1 cellular context compared by ENCODE assay signal in genomic region chr14:99821519-99822165, GRCh38.
TF ChIP-seq lines count a peak whose summit lies in the region.

No MANE protein-coding gene starts in this region.

TF ChIP-seq in HEK293, 187 proteins besides CTCF, POLR2A, EP300 and RAD21 (continued from another document):
- peak; percentile 94 for TF ChIP-seq ZBTB44 (tag by site-specific recombination; IDR thresholded peaks at IDR 0.05)
- peak; percentile 100 for TF ChIP-seq FEZF1 (tag by site-specific recombination; IDR thresholded peaks at IDR 0.05)
- peak; percentile 96 for TF ChIP-seq ZNF692 (tag by site-specific recombination; IDR thresholded peaks at IDR 0.05)
- no peak for TF ChIP-seq ZNF530 (tag by site-specific recombination; IDR thresholded peaks at IDR 0.05; ENCODE audit: low read depth)
- no peak for TF ChIP-seq ZNF48 (tag by site-specific recombination; IDR thresholded peaks at IDR 0.05)
- no peak for TF ChIP-seq ZNF274 (IDR thresholded peaks at IDR 0.05; ENCODE audit: low read length)
- TF ChIP-seq ZNF274 (tag by site-specific recombination; IDR thresholded peaks at IDR 0.05; ENCODE audit: borderline replicate concordance): no peak
- no peak for TF ChIP-seq ZNF140 (tag by site-specific recombination; IDR thresholded peaks at IDR 0.05)
- peak; percentile 87 for TF ChIP-seq ZBTB8A (tag by site-specific recombination; IDR thresholded peaks at IDR 0.05)
- TF ChIP-seq HOXC10 (CRISPR knock-in tag; IDR thresholded peaks at IDR 0.05): no peak
- peak; percentile 100 for TF ChIP-seq TSHZ1 (tag by site-specific recombination; IDR thresholded peaks at IDR 0.05; ENCODE audit: borderline replicate concordance)
- TF ChIP-seq ZNF701 (tag by site-specific recombination; IDR thresholded peaks at IDR 0.05): no peak
- peak; percentile 99 for TF ChIP-seq ZNF24 (tag by site-specific recombination; IDR thresholded peaks at IDR 0.05)
- TF ChIP-seq ZNF202 (tag by site-specific recombination; IDR thresholded peaks at IDR 0.05; ENCODE audit: borderline replicate concordance): no peak
- no peak for TF ChIP-seq ZNF830 (tag by site-specific recombination; IDR thresholded peaks at IDR 0.05; ENCODE audit: low read depth)
- peak; percentile 79 for TF ChIP-seq KLF16 (tag by site-specific recombination; IDR thresholded peaks at IDR 0.05)
- no peak for TF ChIP-seq ZNF677 (tag by site-specific recombination; IDR thresholded peaks at IDR 0.05)
- no peak for TF ChIP-seq ZNF138 (tag by site-specific recombination; IDR thresholded peaks at IDR 0.05; ENCODE audit: borderline replicate concordance)
- TF ChIP-seq ZNF791 (tag by site-specific recombination; IDR thresholded peaks at IDR 0.05): no peak
- peak; percentile 52 for TF ChIP-seq SP2 (tag by site-specific recombination; IDR thresholded peaks at IDR 0.05)
- TF ChIP-seq ZNF335 (tag by site-specific recombination; conservative IDR thresholded peaks at IDR 0.05): peak; percentile 61; the same call in 1 of the 2 replicates
- no peak; the same call in 1 of the 2 replicates for TF ChIP-seq HIC1 (tag by site-specific recombination; IDR thresholded peaks at IDR 0.05)
- TF ChIP-seq ZNF416 (tag by site-specific recombination; IDR thresholded peaks at IDR 0.05): no peak
- peak; percentile 70; the same call in 1 of the 2 replicates for TF ChIP-seq KLF9 (tag by site-specific recombination; IDR thresholded peaks at IDR 0.05; ENCODE audit: low read depth)
- TF ChIP-seq ZNF610 (tag by site-specific recombination; IDR thresholded peaks at IDR 0.05; ENCODE audit: borderline replicate concordance): peak; percentile 92
- no peak for TF ChIP-seq ZNF654 (tag by site-specific recombination; IDR thresholded peaks at IDR 0.05; ENCODE audit: low read depth)
- no peak for TF ChIP-seq ZNF354C (tag by site-specific recombination; IDR thresholded peaks at IDR 0.05; ENCODE audit: borderline replicate concordance, low read depth)
- TF ChIP-seq ZNF211 (tag by site-specific recombination; IDR thresholded peaks at IDR 0.05; ENCODE audit: low read depth): no peak
- TF ChIP-seq SCRT2 (tag by site-specific recombination; IDR thresholded peaks at IDR 0.05): peak; percentile 97
- no peak for TF ChIP-seq ZNF148 (tag by site-specific recombination; IDR thresholded peaks at IDR 0.05; ENCODE audit: borderline replicate concordance)
- TF ChIP-seq ZNF280C (tag by site-specific recombination; IDR thresholded peaks at IDR 0.05): no peak
- peak; percentile 100 for TF ChIP-seq SP7 (tag by site-specific recombination; IDR thresholded peaks at IDR 0.05)
- peak; percentile 100 for TF ChIP-seq ZNF488 (tag by site-specific recombination; IDR thresholded peaks at IDR 0.05)
- TF ChIP-seq ZNF843 (tag by site-specific recombination; IDR thresholded peaks at IDR 0.05): peak; percentile 100
- no peak for TF ChIP-seq ZNF621 (tag by site-specific recombination; IDR thresholded peaks at IDR 0.05)
- peak; percentile 100 for TF ChIP-seq INSM2 (tag by site-specific recombination; IDR thresholded peaks at IDR 0.05)
- TF ChIP-seq PBX3 (CRISPR knock-in tag; IDR thresholded peaks at IDR 0.05): peak; percentile 86; the same call in 1 of the 2 replicates
- no peak for TF ChIP-seq ZNF560 (tag by site-specific recombination; IDR thresholded peaks at IDR 0.05; ENCODE audit: borderline replicate concordance)
- TF ChIP-seq ZFP41 (tag by site-specific recombination; IDR thresholded peaks at IDR 0.05; ENCODE audit: borderline replicate concordance): no peak
